22 cellular contexts compared by ENCODE assay signal in the genomic region with DNA sequence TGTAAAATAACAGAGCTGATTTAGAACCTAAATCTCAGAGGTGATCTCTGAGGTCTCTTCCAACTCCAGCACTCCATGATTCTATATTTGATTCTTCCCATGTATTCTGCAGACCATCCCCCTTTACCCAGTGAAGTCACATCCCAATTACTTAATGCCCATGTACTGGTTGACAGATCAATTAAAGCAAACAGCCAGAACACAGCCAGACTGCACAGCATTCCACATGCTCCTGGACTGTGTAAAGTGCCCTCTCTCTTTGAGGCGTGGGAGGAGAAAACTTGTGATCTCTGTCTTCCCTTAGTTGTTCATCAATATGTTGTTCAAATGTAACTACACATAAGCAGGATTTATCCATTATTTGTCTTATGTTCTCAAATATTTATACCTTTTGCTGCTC. TPM values are rescaled to one million over a fixed set of nuclear protein-coding genes. Genes with fewer than 3 reads are reported as not detected.
"Had no signal": no experiment of that assay in that cellular context is flagged by ENCODE, and none has a peak within 500 bp of the region (broad histone marks: within the 10 kb centered on the region; RNA-seq: fewer than 3 reads in every experiment).

No MANE protein-coding gene starts in this region.

- H3K36me3 Mint-ChIP-seq: activated naive CD4-positive, alpha-beta T cell treated with anti-CD3 and anti-CD28 coated beads, Interleukin-2, amount 10 ng/mL, durations not matched to agents 7 days and 5 days; activated naive CD8-positive, alpha-beta T cell treated with anti-CD3 and anti-CD28 coated beads, Interleukin-2, amount 10 ng/mL, durations not matched to agents 7 days and 5 days had no signal

- H3K4me1 ChIP-seq: breast epithelium had no signal

- H3K27ac Mint-ChIP-seq: activated CD8-positive, alpha-beta T cell treated with anti-CD3 and anti-CD28 coated beads for 36 hours; activated naive CD4-positive, alpha-beta T cell treated with anti-CD3 and anti-CD28 coated beads, Interleukin-2, amount 10 ng/mL, durations not matched to agents 7 days and 5 days; activated naive CD8-positive, alpha-beta T cell treated with anti-CD3 and anti-CD28 coated beads, Interleukin-2, amount 10 ng/mL, durations not matched to agents 7 days and 5 days; activated T-cell treated with anti-CD3 and anti-CD28 coated beads, Interleukin-2, amount 50 U/mL, for 72 hours; activated T-helper 2 cell treated with anti-CD3 and anti-CD28 coated beads, Interferon-gamma antibody, Interleukin-2, Interleukin-4, amounts not matched to agents 10 μg/mL and 5 μg/mL and 100 μg/mL, durations not matched to agents 14 hours and 24 hours and 36 hours; T-helper 1 cell treated with Interleukin-12 subunit alpha and Interleukin-12 subunit beta and Interleukin-4 antibody, amounts not matched to agents 30 μg/mL and 1 μg/mL, for 36 hours had no signal

- H3K9me3 ChIP-seq: MG63 had no signal

- H3K4me3 ChIP-seq: adrenal gland, breast epithelium, MG63 had no signal

- H3K27ac ChIP-seq: adrenal gland, breast epithelium had no signal

- ATAC-seq: activated CD4-positive, CD25-positive, alpha-beta regulatory T cell treated with anti-CD3 and anti-CD28 coated beads, Interleukin-2, amount 50 U/mL, for 24 hours; activated CD8-positive, alpha-beta T cell treated with anti-CD3 and anti-CD28 coated beads for 36 hours; activated T-cell treated with anti-CD3 and anti-CD28 coated beads, Interleukin-2, amount 50 U/mL, for 72 hours had no signal

- H3K4me3 Mint-ChIP-seq: activated CD8-positive, alpha-beta T cell treated with anti-CD3 and anti-CD28 coated beads for 36 hours; activated naive CD4-positive, alpha-beta T cell treated with anti-CD3 and anti-CD28 coated beads, Interleukin-2, amount 10 ng/mL, durations not matched to agents 7 days and 5 days; activated naive CD8-positive, alpha-beta T cell treated with anti-CD3 and anti-CD28 coated beads, Interleukin-2, amount 10 ng/mL, durations not matched to agents 7 days and 5 days; activated T-cell treated with anti-CD3 and anti-CD28 coated beads, Interleukin-2, amount 50 U/mL, for 72 hours; T-helper 1 cell treated with Interleukin-12 subunit alpha and Interleukin-12 subunit beta and Interleukin-4 antibody, amounts not matched to agents 30 μg/mL and 1 μg/mL, for 36 hours had no signal

- H3K27me3 ChIP-seq: adrenal gland, breast epithelium, MG63 had no signal

- H3K4me1 Mint-ChIP-seq: activated naive CD4-positive, alpha-beta T cell treated with anti-CD3 and anti-CD28 coated beads, Interleukin-2, amount 10 ng/mL, durations not matched to agents 7 days and 5 days had no signal

- DNase-seq: activated CD4-positive, alpha-beta T cell treated with anti-CD3 and anti-CD28 coated beads for 4 hours; activated CD8-positive, alpha-beta memory T cell treated with anti-CD3 and anti-CD28 coated beads, Interleukin-2, amount 50 U/mL, for 4 hours; activated CD8-positive, alpha-beta T cell treated with anti-CD3 and anti-CD28 coated beads for 36 hours; activated gamma-delta T cell treated with Interleukin-2 at 50 U/mL for 16 hours; activated naive CD4-positive, alpha-beta T cell treated with anti-CD3 and anti-CD28 coated beads, Interleukin-2, amount 10 ng/mL, durations not matched to agents 7 days and 5 days; activated naive CD8-positive, alpha-beta T cell treated with anti-CD3 and anti-CD28 coated beads, Interleukin-2, amount 10 ng/mL, durations not matched to agents 7 days and 5 days; activated T-cell treated with anti-CD3 and anti-CD28 coated beads, Interleukin-2, amount 50 U/mL, for 72 hours; adrenal gland; MG63; NCI-H1092 treated with DMSO at 0.1 percent for 48 hours; NCI-H1417 treated with DMSO at 0.1 percent for 48 hours; NCI-H1694; NCI-H2029 treated with DMSO at 0.1 percent for 48 hours; NCI-H345; NCI-H510A; NCI-H526 treated with DMSO at 0.1 percent for 48 hours; NK-92 treated with Interleukin-12 subunit alpha and Interleukin-12 subunit beta, amount 100 ng/mL, for 24 hours; SHP77 treated with DMSO at 0.1 percent for 48 hours had no signal

- H3K9me3 Mint-ChIP-seq: activated CD8-positive, alpha-beta T cell treated with anti-CD3 and anti-CD28 coated beads for 36 hours; activated naive CD4-positive, alpha-beta T cell treated with anti-CD3 and anti-CD28 coated beads, Interleukin-2, amount 10 ng/mL, durations not matched to agents 7 days and 5 days; activated naive CD8-positive, alpha-beta T cell treated with anti-CD3 and anti-CD28 coated beads, Interleukin-2, amount 10 ng/mL, durations not matched to agents 7 days and 5 days; activated T-cell treated with anti-CD3 and anti-CD28 coated beads, Interleukin-2, amount 50 U/mL, for 72 hours; activated T-helper 2 cell treated with anti-CD3 and anti-CD28 coated beads, Interferon-gamma antibody, Interleukin-2, Interleukin-4, amounts not matched to agents 10 μg/mL and 5 μg/mL and 100 μg/mL, durations not matched to agents 14 hours and 24 hours and 36 hours had no signal

- H3K36me3 ChIP-seq: adrenal gland, breast epithelium, MG63 had no signal

RNA-seq across cellular contexts. Expression of gene NOS1AP, which starts 18.1 kb away (rescaled TPM):
- total RNA-seq: activated naive CD8-positive, alpha-beta T cell treated with anti-CD3 and anti-CD28 coated beads, Interleukin-2, amount 10 ng/mL, durations not matched to agents 7 days and 5 days; activated T-helper 2 cell treated with anti-CD3 and anti-CD28 coated beads, Interferon-gamma antibody, Interleukin-2, Interleukin-4, amounts not matched to agents 10 μg/mL and 5 μg/mL and 100 μg/mL, durations not matched to agents 14 hours and 24 hours and 36 hours had no signal
